ENCODE assay signal across 2 cellular contexts in genomic region chr9:5631021-5631420, GRCh38.
TF ChIP-seq lines count a peak whose summit lies in the region.

No MANE protein-coding gene starts in this region.

TF ChIP-seq in HCT116, 20 proteins besides CTCF, POLR2A, EP300 and RAD21:
- TF ChIP-seq SIN3A (IDR thresholded peaks at IDR 0.05; ENCODE audit: low read depth) (no peak), YY1 (IDR thresholded peaks at IDR 0.05; ENCODE audit: extremely low read depth, insufficient replicate concordance, low read depth, low read length) (no peak), ATF3 (IDR thresholded peaks at IDR 0.05) (no peak), ZFX (IDR thresholded peaks at IDR 0.05) (no peak), JUND (IDR thresholded peaks at IDR 0.05) (no peak), MAX (IDR thresholded peaks at IDR 0.05) (no peak), REST (IDR thresholded peaks at IDR 0.05; ENCODE audit: low read depth) (no peak), ELF1 (IDR thresholded peaks at IDR 0.05; ENCODE audit: borderline replicate concordance, low read depth) (no peak), FOSL1 (IDR thresholded peaks at IDR 0.05; ENCODE audit: low read depth) (no peak), EGR1 (IDR thresholded peaks at IDR 0.05; ENCODE audit: low read depth) (no peak), CBX3 (IDR thresholded peaks at IDR 0.05; ENCODE audit: low read depth) (no peak), TCF7L2 (IDR thresholded peaks at IDR 0.05; ENCODE audit: borderline replicate concordance, extremely low read depth, insufficient read depth, insufficient read length) (no peak), EZH2phosphoT487 (IDR thresholded peaks at IDR 0.05; ENCODE audit: borderline replicate concordance) (no peak), ZNF274 (IDR thresholded peaks at IDR 0.05; ENCODE audit: low read depth, low read length) (no peak), ZBTB33 (IDR thresholded peaks at IDR 0.05; ENCODE audit: extremely low read depth, insufficient replicate concordance, low read length) (no peak), POLR2AphosphoS5 (IDR thresholded peaks at IDR 0.05; ENCODE audit: low read depth, low read length) (no peak), CEBPB (IDR thresholded peaks at IDR 0.05; ENCODE audit: low read depth) (no peak), SRF (IDR thresholded peaks at IDR 0.05; ENCODE audit: low read depth) (no peak), EZH2 (IDR thresholded peaks at IDR 0.05) (no peak), SP1 (IDR thresholded peaks at IDR 0.05; ENCODE audit: low read depth) (no peak)

TF ChIP-seq in GM12878, 131 proteins besides CTCF, POLR2A, EP300 and RAD21:
- no peak for TF ChIP-seq TAF1 (IDR thresholded peaks at IDR 0.05; ENCODE audit: borderline replicate concordance, low read depth, low read length)
- TF ChIP-seq POLR2AphosphoS5 (IDR thresholded peaks at IDR 0.05; ENCODE audit: low read length) = 0 out of 2 replicates have a peak, but pooled peaks have one; percentile 28
- TF ChIP-seq ZNF687 (IDR thresholded peaks at IDR 0.05) = no peak
- TF ChIP-seq FOXK2 (IDR thresholded peaks at IDR 0.05) = no peak
- TF ChIP-seq ZBTB40 (IDR thresholded peaks at IDR 0.05; ENCODE audit: borderline replicate concordance) = no peak
